Comparison of ENCODE assay signal across 9 cellular contexts in genomic region chr1:18928406-18928805, GRCh38. TPM values are rescaled to one million over a fixed set of nuclear protein-coding genes. Genes with fewer than 3 reads are reported as not detected.
DNase-seq lines count a peak whose midpoint lies in the region; ATAC-seq and TF ChIP-seq lines count a peak whose summit lies in the region.
"Had no signal": no experiment of that assay in that cellular context is flagged by ENCODE, and none has a peak within 500 bp of the region (broad histone marks: within the 10 kb centered on the region; RNA-seq: fewer than 3 reads in every experiment).

No MANE protein-coding gene starts in this region.

- POLR2A ChIA-PET in PC-9 (lab: Charles Lee; ENCODE audit: unreplicated experiment), result no interaction called here

- no peaks in the 10 kb centered on the region for H3K36me3 ChIP-seq in PC-9 (ENCODE audit: low read depth)

- no peaks in the 10 kb centered on the region for H4K20me1 ChIP-seq in PC-9 (ENCODE audit: insufficient read depth)

- H3K4me1 ChIP-seq in PC-9 (replicated peaks; ENCODE audit: insufficient read depth), result peaks cover 55% of the 10 kb centered on the region

- no peak for ATAC-seq in activated T-cell treated with anti-CD3 and anti-CD28 coated beads, Interleukin-2, amount 50 U/mL, for 72 hours (replicated peaks in 1 of 2)
- no peak for ATAC-seq in effector memory CD8-positive, alpha-beta T cell (replicated peaks)
- ATAC-seq in stimulated activated naive B cell treated with anti-CD40 and anti-IgM and Interleukin-4, amounts not matched to agents 10 μg/mL and 1 μg/mL and 100 μg/mL, for 72 hours (replicated peaks), result no peak
- ATAC-seq in GM18520 (IDR thresholded peaks at IDR 0.05; ENCODE audit: unreplicated experiment), result no peak

- TF ChIP-seq CTCF in PC-9 (conservative IDR thresholded peaks at IDR 0.05), result no peak
- no peak for TF ChIP-seq CTCF in GM20000 (IDR thresholded peaks at IDR 0.05; ENCODE audit: extremely low read depth, missing control alignments)

- no peak overlapping the region for H2AFZ ChIP-seq in PC-9

- no peaks in the 10 kb centered on the region for H3K9me3 ChIP-seq in PC-9 (ENCODE audit: insufficient read depth, low read depth)

- peak overlapping the region; percentile 97 for H3K27ac Mint-ChIP-seq in activated T-cell treated with anti-CD3 and anti-CD28 coated beads, Interleukin-2, amount 50 U/mL, for 72 hours
- H3K27ac Mint-ChIP-seq in effector memory CD8-positive, alpha-beta T cell, result peak overlapping the region; percentile 94 to 96
- peak overlapping the region; percentile 97 for H3K27ac Mint-ChIP-seq in stimulated activated naive B cell treated with anti-CD40 and anti-IgM and Interleukin-4, amounts not matched to agents 10 μg/mL and 1 μg/mL and 100 μg/mL, for 72 hours

- peaks cover 91% of the 10 kb centered on the region for H3K4me1 Mint-ChIP-seq in activated T-cell treated with anti-CD3 and anti-CD28 coated beads, Interleukin-2, amount 50 U/mL, for 72 hours (ENCODE audit: low read depth)
- peaks cover 76 to 84% of the 10 kb centered on the region in 2 donors for H3K4me1 Mint-ChIP-seq in effector memory CD8-positive, alpha-beta T cell (ENCODE audit: low read depth in 2 of 2)
- peaks cover 68 to 87% of the 10 kb centered on the region in 2 donors for H3K4me1 Mint-ChIP-seq in stimulated activated naive B cell treated with anti-CD40 and anti-IgM and Interleukin-4, amounts not matched to agents 10 μg/mL and 1 μg/mL and 100 μg/mL, for 72 hours

- peaks cover 16% of the 10 kb centered on the region; the same call in 1 of the 2 replicates for H3F3A ChIP-seq in PC-9 (ENCODE audit: insufficient read depth, low read depth)

- peak overlapping the region; percentile 82 to 94 for H3K4me3 Mint-ChIP-seq in activated T-cell treated with anti-CD3 and anti-CD28 coated beads, Interleukin-2, amount 50 U/mL, for 72 hours
- peak overlapping the region; percentile 76 to 91 for H3K4me3 Mint-ChIP-seq in effector memory CD8-positive, alpha-beta T cell
- H3K4me3 Mint-ChIP-seq in stimulated activated naive B cell treated with anti-CD40 and anti-IgM and Interleukin-4, amounts not matched to agents 10 μg/mL and 1 μg/mL and 100 μg/mL, for 72 hours, result peak overlapping the region; percentile 82 to 85

- intact Hi-C loops in PC-9 (cut with micrococcal nuclease; ENCODE audit: unreplicated experiment), result no loop called here

- H3K79me2 ChIP-seq in PC-9 (ENCODE audit: low read depth), result peaks cover 46% of the 10 kb centered on the region

- peak overlapping the region; percentile 82 for H3K4me2 ChIP-seq in PC-9

- H3K27me3 Mint-ChIP-seq in activated T-cell treated with anti-CD3 and anti-CD28 coated beads, Interleukin-2, amount 50 U/mL, for 72 hours (ENCODE audit: low read depth), result no peaks in the 10 kb centered on the region
- H3K27me3 Mint-ChIP-seq in effector memory CD8-positive, alpha-beta T cell, result no peaks in the 10 kb centered on the region
- no peaks in the 10 kb centered on the region for H3K27me3 Mint-ChIP-seq in stimulated activated naive B cell treated with anti-CD40 and anti-IgM and Interleukin-4, amounts not matched to agents 10 μg/mL and 1 μg/mL and 100 μg/mL, for 72 hours

- peaks cover 4 to 7% of the 10 kb centered on the region in 2 donors for H3K36me3 Mint-ChIP-seq in activated T-cell treated with anti-CD3 and anti-CD28 coated beads, Interleukin-2, amount 50 U/mL, for 72 hours (ENCODE audit: insufficient read depth in 2 of 2)
- H3K36me3 Mint-ChIP-seq in effector memory CD8-positive, alpha-beta T cell (ENCODE audit: insufficient read depth), result peaks cover 100% of the 10 kb centered on the region
- H3K36me3 Mint-ChIP-seq in stimulated activated naive B cell treated with anti-CD40 and anti-IgM and Interleukin-4, amounts not matched to agents 10 μg/mL and 1 μg/mL and 100 μg/mL, for 72 hours, result peaks cover 2 to 9% of the 10 kb centered on the region in 2 donors

- no peaks in the 10 kb centered on the region for H3K27me3 ChIP-seq in PC-9 (ENCODE audit: insufficient read depth, low read depth)

- CTCF ChIA-PET in PC-9 (lab: Charles Lee), result no interaction called here

- no peak for DNase-seq in activated T-cell treated with anti-CD3 and anti-CD28 coated beads, Interleukin-2, amount 50 U/mL, for 72 hours
- no peak for DNase-seq in activated T-cell treated with anti-CD3 and anti-CD28 coated beads, Interleukin-2, amount 50 U/mL, for 48 hours
- DNase-seq in PC-9, result no peak
- DNase-seq in effector memory CD8-positive, alpha-beta T cell, result no peak
- no peak for DNase-seq in stimulated activated naive B cell treated with anti-CD40 and anti-IgM and Interleukin-4, amounts not matched to agents 10 μg/mL and 1 μg/mL and 100 μg/mL, for 72 hours
- no peak for DNase-seq in inferior parietal cortex (ENCODE audit: extremely low spot score)
- no peak for DNase-seq in GM20000 (ENCODE audit: low spot score)
- DNase-seq: NCI-H1436 treated with DMSO at 0.1 percent for 48 hours had no signal

- BruUV-seq in PC-9 (replicated peaks; lab: Mats Ljungman, UMichigan), result no TSS peak

- H3K4me3 ChIP-seq in PC-9, result no peak overlapping the region

- no peaks in the 10 kb centered on the region for H3K9me2 ChIP-seq in PC-9 (ENCODE audit: insufficient read depth)

- peak overlapping the region; percentile 92 for H3K27ac ChIP-seq in PC-9

- H3K9me3 Mint-ChIP-seq in activated T-cell treated with anti-CD3 and anti-CD28 coated beads, Interleukin-2, amount 50 U/mL, for 72 hours, result peaks cover 1 to 2% of the 10 kb centered on the region in 2 donors
- H3K9me3 Mint-ChIP-seq in effector memory CD8-positive, alpha-beta T cell, result peaks cover 0 to 2% of the 10 kb centered on the region in 2 donors
- H3K9me3 Mint-ChIP-seq in stimulated activated naive B cell treated with anti-CD40 and anti-IgM and Interleukin-4, amounts not matched to agents 10 μg/mL and 1 μg/mL and 100 μg/mL, for 72 hours, result peaks cover 4% of the 10 kb centered on the region in 2 donors

RNA-seq across cellular contexts. Expression of gene ALDH4A1, which starts 26.1 kb away (rescaled TPM):
- total RNA-seq in activated T-cell treated with anti-CD3 and anti-CD28 coated beads, Interleukin-2, amount 50 U/mL, for 72 hours, result 10 to 100 TPM in 1 of 2 donors, 1 to 10 TPM in 1; 8.1 to 13.1 TPM
- total RNA-seq in PC-9 (2021), result 15.0 and 19.4 TPM in 2 replicates

RNA-seq across cellular contexts. Expression of gene IFFO2, which starts 28.1 kb away (rescaled TPM):
- 10 to 100 TPM; 69.2 to 79.1 TPM for total RNA-seq in activated T-cell treated with anti-CD3 and anti-CD28 coated beads, Interleukin-2, amount 50 U/mL, for 72 hours
- total RNA-seq in PC-9 (2021), result 11.7 and 16.5 TPM in 2 replicates
